ENCODE assay signal across 8 cellular contexts in the genomic region with DNA sequence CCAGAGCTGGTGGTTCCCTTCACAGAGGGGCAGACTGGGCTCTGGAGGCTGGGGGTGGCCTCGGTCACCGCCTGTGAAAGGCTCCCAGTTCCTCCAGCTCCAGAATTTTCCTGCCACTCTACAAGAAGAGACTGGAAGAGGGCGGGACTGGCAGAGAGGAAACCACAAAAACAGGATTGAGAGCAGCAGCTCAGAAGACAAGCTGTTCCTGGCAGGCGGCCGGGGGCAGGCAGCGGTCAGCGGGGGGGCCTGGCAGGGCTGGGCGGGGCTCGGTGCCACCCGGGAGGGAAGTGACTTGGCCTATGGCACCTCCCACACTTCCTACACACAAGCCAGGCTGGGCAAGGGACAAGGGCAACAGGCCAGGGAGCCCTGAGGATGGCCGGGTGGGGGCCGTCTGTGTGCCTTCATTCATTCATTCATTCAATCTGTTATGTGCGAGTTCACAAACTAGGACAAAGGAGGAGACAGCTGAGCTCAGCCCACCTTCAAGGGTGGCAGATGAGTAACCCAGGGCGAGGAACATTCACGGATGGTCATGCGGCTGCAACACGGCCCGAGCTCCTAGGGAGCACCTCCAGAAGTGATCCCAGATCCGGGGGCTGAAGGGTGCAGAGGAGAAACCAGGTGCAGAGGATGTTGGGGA. TPM values are rescaled to one million over a fixed set of nuclear protein-coding genes. Genes with fewer than 3 reads are reported as not detected.
DNase-seq lines count a peak whose midpoint lies in the region; ATAC-seq lines count a peak whose summit lies in the region.

No MANE protein-coding gene starts in this region.

- DNase-seq in activated naive CD4-positive, alpha-beta T cell treated with anti-CD3 and anti-CD28 coated beads for 36 hours: peak; percentile 73
- no peak for DNase-seq in activated naive CD4-positive, alpha-beta T cell treated with anti-CD3 and anti-CD28 coated beads, Interleukin-2, amount 50 U/mL, for 16 hours
- peak; percentile 24 for DNase-seq in NCI-H2227 treated with DMSO at 0.1 percent for 48 hours (lab: John Stamatoyannopoulos, UW)
- DNase-seq in activated T-helper 1 cell treated with anti-CD3 and anti-CD28 coated beads, Interleukin-12 subunit alpha, Interleukin-12 subunit beta, Interleukin-2, Interleukin-4 antibody, amounts not matched to agents 30 ng/mL and 10 ng/mL and 1 ng/mL, durations not matched to agents 14 hours and 24 hours and 36 hours (ENCODE audit: low spot score): no peak
- peak; percentile 84 for DNase-seq in fibroblast of peridontal ligament (ENCODE audit: extremely low read depth)
- peak in 1 of 10 donors; percentile 50 for DNase-seq in naive thymus-derived CD8-positive, alpha-beta T cell

- peaks cover 31% of the 10 kb centered on the region for H3K4me1 Mint-ChIP-seq in activated naive CD4-positive, alpha-beta T cell treated with anti-CD3 and anti-CD28 coated beads for 36 hours (ENCODE audit: low read depth)
- H3K4me1 Mint-ChIP-seq in activated T-helper 1 cell treated with anti-CD3 and anti-CD28 coated beads, Interleukin-12 subunit alpha, Interleukin-12 subunit beta, Interleukin-2, Interleukin-4 antibody, amounts not matched to agents 30 ng/mL and 10 ng/mL and 1 ng/mL, durations not matched to agents 14 hours and 24 hours and 36 hours (ENCODE audit: low read depth): peaks cover 24% of the 10 kb centered on the region
- H3K4me1 Mint-ChIP-seq in naive thymus-derived CD8-positive, alpha-beta T cell: peaks cover 16 to 33% (median 28%) of the 10 kb centered on the region in 4 donors

- no peaks in the 10 kb centered on the region for H3K27me3 Mint-ChIP-seq in activated naive CD4-positive, alpha-beta T cell treated with anti-CD3 and anti-CD28 coated beads for 36 hours (ENCODE audit: low read depth)
- H3K27me3 Mint-ChIP-seq in activated T-helper 1 cell treated with anti-CD3 and anti-CD28 coated beads, Interleukin-12 subunit alpha, Interleukin-12 subunit beta, Interleukin-2, Interleukin-4 antibody, amounts not matched to agents 30 ng/mL and 10 ng/mL and 1 ng/mL, durations not matched to agents 14 hours and 24 hours and 36 hours (ENCODE audit: insufficient read depth): no peaks in the 10 kb centered on the region
- no peaks in the 10 kb centered on the region for H3K27me3 Mint-ChIP-seq in naive thymus-derived CD8-positive, alpha-beta T cell

- peak overlapping the region; percentile 68 for H3K27ac Mint-ChIP-seq in activated naive CD4-positive, alpha-beta T cell treated with anti-CD3 and anti-CD28 coated beads for 36 hours
- peak overlapping the region; percentile 80 for H3K27ac Mint-ChIP-seq in activated T-helper 1 cell treated with anti-CD3 and anti-CD28 coated beads, Interleukin-12 subunit alpha, Interleukin-12 subunit beta, Interleukin-2, Interleukin-4 antibody, amounts not matched to agents 30 ng/mL and 10 ng/mL and 1 ng/mL, durations not matched to agents 14 hours and 24 hours and 36 hours
- peak overlapping the region; percentile 80 to 95 (median 86) for H3K27ac Mint-ChIP-seq in naive thymus-derived CD8-positive, alpha-beta T cell

- POLR2A ChIA-PET in naive thymus-derived CD8-positive, alpha-beta T cell (lab: Charles Lee): interaction anchor here (0.6 to 13.2 kb wide), 10 partner anchors 10 to 91 kb away, joined by 3 to 255 read pairs (median 4); a partner anchor contains a TSS

- CTCF ChIA-PET in activated naive CD4-positive, alpha-beta T cell treated with anti-CD3 and anti-CD28 coated beads for 36 hours (lab: Charles Lee): interaction anchor here (0.7 to 1.5 kb wide), 4 partner anchors 9 to 119 kb away, joined by 3 to 8 read pairs (median 4); no protein-coding TSS in a partner anchor

- peak; percentile 39 to 46 for ATAC-seq in naive thymus-derived CD8-positive, alpha-beta T cell
- ATAC-seq in GM18517 (IDR thresholded peaks at IDR 0.05; ENCODE audit: unreplicated experiment): no peak
- no peak for ATAC-seq in HG03442 (IDR thresholded peaks at IDR 0.05; ENCODE audit: unreplicated experiment)

- intact Hi-C loops in activated naive CD4-positive, alpha-beta T cell treated with anti-CD3 and anti-CD28 coated beads for 36 hours (cut with micrococcal nuclease): no loop called here
- intact Hi-C loops in activated T-helper 1 cell treated with anti-CD3 and anti-CD28 coated beads, Interleukin-12 subunit alpha, Interleukin-12 subunit beta, Interleukin-2, Interleukin-4 antibody, amounts not matched to agents 30 ng/mL and 10 ng/mL and 1 ng/mL, durations not matched to agents 14 hours and 24 hours and 36 hours (cut with micrococcal nuclease): loop anchor here (1.0 kb wide), 1 partner anchor 16 kb away; no protein-coding TSS in a partner anchor

- peak overlapping the region; percentile 59 for H3K4me3 Mint-ChIP-seq in activated naive CD4-positive, alpha-beta T cell treated with anti-CD3 and anti-CD28 coated beads for 36 hours
- H3K4me3 Mint-ChIP-seq in activated T-helper 1 cell treated with anti-CD3 and anti-CD28 coated beads, Interleukin-12 subunit alpha, Interleukin-12 subunit beta, Interleukin-2, Interleukin-4 antibody, amounts not matched to agents 30 ng/mL and 10 ng/mL and 1 ng/mL, durations not matched to agents 14 hours and 24 hours and 36 hours: peak overlapping the region; percentile 58
- H3K4me3 Mint-ChIP-seq in naive thymus-derived CD8-positive, alpha-beta T cell: peak overlapping the region; percentile 55 to 90 (median 76)

- H3K36me3 Mint-ChIP-seq in activated naive CD4-positive, alpha-beta T cell treated with anti-CD3 and anti-CD28 coated beads for 36 hours (ENCODE audit: low read depth): no peaks in the 10 kb centered on the region
- peaks cover 2% of the 10 kb centered on the region for H3K36me3 Mint-ChIP-seq in activated T-helper 1 cell treated with anti-CD3 and anti-CD28 coated beads, Interleukin-12 subunit alpha, Interleukin-12 subunit beta, Interleukin-2, Interleukin-4 antibody, amounts not matched to agents 30 ng/mL and 10 ng/mL and 1 ng/mL, durations not matched to agents 14 hours and 24 hours and 36 hours (ENCODE audit: low read depth)
- H3K36me3 Mint-ChIP-seq in naive thymus-derived CD8-positive, alpha-beta T cell: no peaks in the 10 kb centered on the region

- H3K9me3 Mint-ChIP-seq in activated naive CD4-positive, alpha-beta T cell treated with anti-CD3 and anti-CD28 coated beads for 36 hours: peaks cover 10% of the 10 kb centered on the region
- no peaks in the 10 kb centered on the region for H3K9me3 Mint-ChIP-seq in activated T-helper 1 cell treated with anti-CD3 and anti-CD28 coated beads, Interleukin-12 subunit alpha, Interleukin-12 subunit beta, Interleukin-2, Interleukin-4 antibody, amounts not matched to agents 30 ng/mL and 10 ng/mL and 1 ng/mL, durations not matched to agents 14 hours and 24 hours and 36 hours
- H3K9me3 Mint-ChIP-seq in naive thymus-derived CD8-positive, alpha-beta T cell: no peaks in the 10 kb centered on the region

RNA-seq across cellular contexts. Expression of a gene that starts 16.9 kb away (rescaled TPM):
- total RNA-seq in activated naive CD4-positive, alpha-beta T cell treated with anti-CD3 and anti-CD28 coated beads for 36 hours: 10 to 100 TPM; 37.0 to 49.0 TPM
- total RNA-seq in activated T-helper 1 cell treated with anti-CD3 and anti-CD28 coated beads, Interleukin-12 subunit alpha, Interleukin-12 subunit beta, Interleukin-2, Interleukin-4 antibody, amounts not matched to agents 30 ng/mL and 10 ng/mL and 1 ng/mL, durations not matched to agents 14 hours and 24 hours and 36 hours: 27.5 and 27.7 TPM in 2 replicates
- 10 to 100 TPM; 58.0 to 64.1 TPM for total RNA-seq in naive thymus-derived CD8-positive, alpha-beta T cell
- polyA plus RNA-seq in naive thymus-derived CD8-positive, alpha-beta T cell: 1 to 10 TPM; 3.2 to 7.3 (median 4.8) TPM

RNA-seq across cellular contexts. Expression of a gene that starts 18.6 kb away (rescaled TPM):
- 100 to 1,000 TPM; 155 to 157 TPM for total RNA-seq in activated naive CD4-positive, alpha-beta T cell treated with anti-CD3 and anti-CD28 coated beads for 36 hours
- total RNA-seq in activated T-helper 1 cell treated with anti-CD3 and anti-CD28 coated beads, Interleukin-12 subunit alpha, Interleukin-12 subunit beta, Interleukin-2, Interleukin-4 antibody, amounts not matched to agents 30 ng/mL and 10 ng/mL and 1 ng/mL, durations not matched to agents 14 hours and 24 hours and 36 hours: 150 and 166 TPM in 2 replicates
- total RNA-seq in naive thymus-derived CD8-positive, alpha-beta T cell: 100 to 1,000 TPM; 171 to 176 TPM
- 10 to 100 TPM; 26.1 to 47.1 (median 30.2) TPM for polyA plus RNA-seq in naive thymus-derived CD8-positive, alpha-beta T cell

Comparison
In these comparisons a context has a peak if more than half of its experiments do, and no peak if none do; other contexts are left out.
1. DNase-seq: peak in activated naive CD4-positive, alpha-beta T cell treated with anti-CD3 and anti-CD28 coated beads for 36 hours (single experiment), NCI-H2227 treated with DMSO at 0.1 percent for 48 hours (single experiment) and fibroblast of peridontal ligament (single experiment); none in activated naive CD4-positive, alpha-beta T cell treated with anti-CD3 and anti-CD28 coated beads, Interleukin-2, amount 50 U/mL, for 16 hours (single experiment) and activated T-helper 1 cell treated with anti-CD3 and anti-CD28 coated beads, Interleukin-12 subunit alpha, Interleukin-12 subunit beta, Interleukin-2, Interleukin-4 antibody, amounts not matched to agents 30 ng/mL and 10 ng/mL and 1 ng/mL, durations not matched to agents 14 hours and 24 hours and 36 hours (single experiment).
2. ATAC-seq: peak in naive thymus-derived CD8-positive, alpha-beta T cell (2 of 2); none in GM18517 (single experiment) and HG03442 (single experiment).
3. Peak in every context shown above with its lines, with median percentiles within 50 percentile points of each other: H3K27ac Mint-ChIP-seq and H3K4me3 Mint-ChIP-seq.